Comparison of ENCODE assay signal across 19 cellular contexts in genomic region chr16:67734731-67735201, GRCh38. TPM values are rescaled to one million over a fixed set of nuclear protein-coding genes. Genes with fewer than 3 reads are reported as not detected.
DNase-seq lines count a peak whose midpoint lies in the region; ATAC-seq lines count a peak whose summit lies in the region.
"Had no signal": no experiment of that assay in that cellular context is flagged by ENCODE, and none has a peak within 500 bp of the region (broad histone marks: within the 10 kb centered on the region; RNA-seq: fewer than 3 reads in every experiment).

No MANE protein-coding gene starts in this region.

- DNase-seq in G401 (ENCODE audit: low spot score) (peak; percentile 95), cerebellar cortex (ENCODE audit: low spot score) (peak; percentile 92), left lobe of liver (ENCODE audit: low spot score) (peak; percentile 84), posterior vena cava (ENCODE audit: low spot score) (peak; percentile 51), NCI-H146 treated with DMSO at 0.1 percent for 48 hours (lab: John Stamatoyannopoulos, UW; ENCODE audit: unreplicated experiment) (no peak)
- no peak for DNase-seq in activated CD4-positive, alpha-beta T cell treated with anti-CD3 and anti-CD28 coated beads for 36 hours
- DNase-seq: Calu3; GOT3; Karpas-422; MV-4-11; NCI-H1105; NCI-H1436 treated with DMSO at 0.1 percent for 48 hours; NCI-H2029; NCI-H446 treated with DMSO at 0.1 percent for 48 hours; NCI-H526; NK-92 treated with Interleukin-12 subunit alpha and Interleukin-12 subunit beta, amount 100 ng/mL, for 24 hours; PC-9; Right ventricle myocardium superior had no signal

- H3K27me3 Mint-ChIP-seq in activated CD4-positive, alpha-beta T cell treated with anti-CD3 and anti-CD28 coated beads for 36 hours: no peaks in the 10 kb centered on the region

- peaks cover 3% of the 10 kb centered on the region for H3K36me3 Mint-ChIP-seq in activated CD4-positive, alpha-beta T cell treated with anti-CD3 and anti-CD28 coated beads for 36 hours (ENCODE audit: low read depth)

- in situ Hi-C loops in G401 (cut with HindIII; ENCODE audit: low sequenced_read_pairs): no loop called here

- intact Hi-C loops in posterior vena cava (cut with DNase I): no loop called here
- intact Hi-C loops in activated CD4-positive, alpha-beta T cell treated with anti-CD3 and anti-CD28 coated beads for 36 hours (cut with DNase I, micrococcal nuclease): no loop called here

- no peak overlapping the region for H3K27ac Mint-ChIP-seq in activated CD4-positive, alpha-beta T cell treated with anti-CD3 and anti-CD28 coated beads for 36 hours

- no peaks in the 10 kb centered on the region for H3K4me1 Mint-ChIP-seq in activated CD4-positive, alpha-beta T cell treated with anti-CD3 and anti-CD28 coated beads for 36 hours

- ATAC-seq in left lobe of liver: peak; percentile 87
- no peak for ATAC-seq in activated CD4-positive, alpha-beta T cell treated with anti-CD3 and anti-CD28 coated beads for 36 hours
- ATAC-seq in GM19351 (IDR thresholded peaks at IDR 0.05; ENCODE audit: unreplicated experiment): no peak

- CTCF ChIA-PET in activated CD4-positive, alpha-beta T cell treated with anti-CD3 and anti-CD28 coated beads for 36 hours (lab: Charles Lee): no interaction called here

- no peak overlapping the region for H3K4me3 Mint-ChIP-seq in activated CD4-positive, alpha-beta T cell treated with anti-CD3 and anti-CD28 coated beads for 36 hours

- no peaks in the 10 kb centered on the region for H3K9me3 Mint-ChIP-seq in activated CD4-positive, alpha-beta T cell treated with anti-CD3 and anti-CD28 coated beads for 36 hours (ENCODE audit: low read depth)

- POLR2A ChIA-PET in activated CD4-positive, alpha-beta T cell treated with anti-CD3 and anti-CD28 coated beads for 36 hours (lab: Charles Lee): no interaction called here

RNA-seq across cellular contexts. Expression of gene GFOD2, which starts 15.7 kb away (rescaled TPM):
- total RNA-seq in G401 (2014; rRNA removed; shearing (Covaris generic)): 26.2 TPM in 2 replicates
- 33.8 TPM for total RNA-seq in left lobe of liver
- 10 to 100 TPM; 14.2 to 14.5 TPM for total RNA-seq in posterior vena cava
- 10 to 100 TPM in 1 of 2 experiments, 1 to 10 TPM in 1; 8.7 to 11.5 TPM for total RNA-seq in activated CD4-positive, alpha-beta T cell treated with anti-CD3 and anti-CD28 coated beads for 36 hours

Comparison
In these comparisons a context has a peak if more than half of its experiments do, and no peak if none do; other contexts are left out.
1. DNase-seq: peak in G401 (single experiment), cerebellar cortex (single experiment), left lobe of liver (single experiment) and posterior vena cava (single experiment); none in activated CD4-positive, alpha-beta T cell treated with anti-CD3 and anti-CD28 coated beads for 36 hours (single experiment) and NCI-H146 treated with DMSO at 0.1 percent for 48 hours (single experiment).